ENCODE assay signal across 11 cellular contexts in genomic region chr1:228007054-228007800, GRCh38. TPM values are rescaled to one million over a fixed set of nuclear protein-coding genes. Genes with fewer than 3 reads are reported as not detected.
DNase-seq lines count a peak whose midpoint lies in the region; ATAC-seq and TF ChIP-seq lines count a peak whose summit lies in the region.
"Had no signal": no experiment of that assay in that cellular context is flagged by ENCODE, and none has a peak within 500 bp of the region (broad histone marks: within the 10 kb centered on the region; RNA-seq: fewer than 3 reads in every experiment).

No MANE protein-coding gene starts in this region.

- peak overlapping the region; percentile 75 for H3K4me2 ChIP-seq in HCT116 (ENCODE audit: low read length)

- H4K20me1 ChIP-seq in HCT116 (ENCODE audit: insufficient read depth), result no peaks in the 10 kb centered on the region

- H3K4me3 ChIP-seq in A673 (ENCODE audit: low read depth, low read length, poor library complexity, severe bottlenecking), result no peak overlapping the region
- peak overlapping the region; percentile 28 to 57 for H3K4me3 ChIP-seq in HCT116 (replicated peaks in 1 of 2; ENCODE audit: low read depth in 1 of 2, low read length in 2 of 2)
- H3K4me3 ChIP-seq in CD4-positive, alpha-beta memory T cell (ENCODE audit: low read length in 2 of 2), result no peak overlapping the region
- H3K4me3 ChIP-seq: transverse colon had no signal

- H3K4me1 ChIP-seq in A673 (ENCODE audit: insufficient read depth, low read length, poor library complexity, severe bottlenecking), result no peaks in the 10 kb centered on the region
- H3K4me1 ChIP-seq in HCT116 (ENCODE audit: control insufficient read depth in 1 of 2, insufficient read depth in 2 of 2, low read length in 2 of 2), result peaks cover 0 to 5% of the 10 kb centered on the region in 2 experiments; a peak in 1 of 4 replicates
- peaks cover 14% of the 10 kb centered on the region for H3K4me1 ChIP-seq in CD4-positive, alpha-beta memory T cell (ENCODE audit: insufficient read depth, low read length)

- TF ChIP-seq CTCF in A673 (conservative IDR thresholded peaks at IDR 0.05; ENCODE audit: low read depth, low read length) (no peak), HCT116 (IDR thresholded peaks at IDR 0.05 in 2 of 3, conservative IDR thresholded peaks at IDR 0.05 in 1 of 3; ENCODE audit: borderline replicate concordance in 1 of 3, insufficient read depth in 1 of 3, low read depth in 2 of 3, low read length in 2 of 3) (no peak)

- TF ChIP-seq RAD21 in HCT116 (IDR thresholded peaks at IDR 0.05; ENCODE audit: low read depth), result no peak

- no peaks in the 10 kb centered on the region for H3K9me2 ChIP-seq in HCT116 (ENCODE audit: insufficient read depth)

- DNase-seq in A673 (ENCODE audit: low spot score), result peak; percentile 31
- no peak for DNase-seq in HCT116 (ENCODE audit: low read depth, low spot score)
- DNase-seq in central memory CD8-positive, alpha-beta T cell (ENCODE audit: low spot score in 2 of 2), result peak in 1 of 2 donors; percentile 3
- DNase-seq in naive B cell, result no peak
- DNase-seq in CD4-positive, alpha-beta memory T cell, result no peak
- no peak for DNase-seq in NK-92 treated with Interleukin-12 subunit alpha and Interleukin-12 subunit beta, amount 100 ng/mL, for 24 hours (lab: John Stamatoyannopoulos, UW)
- DNase-seq: COR-L47, transverse colon had no signal

- no peaks in the 10 kb centered on the region for H3K9me3 ChIP-seq in A673 (ENCODE audit: low read depth, low read length, poor library complexity, severe bottlenecking)
- H3K9me3 ChIP-seq in HCT116 (ENCODE audit: control insufficient read depth in 1 of 2, insufficient read depth in 1 of 2, low read depth in 1 of 2, low read length in 2 of 2), result no peaks in the 10 kb centered on the region
- H3K9me3 ChIP-seq in CD4-positive, alpha-beta memory T cell (ENCODE audit: control insufficient read depth in 1 of 2, low read length in 2 of 2), result no peaks in the 10 kb centered on the region
- H3K9me3 ChIP-seq: transverse colon had no signal

- CTCF ChIA-PET in A673 (lab: Charles Lee) (interaction anchor here (0.7 kb wide), 1 partner anchor 472 kb away, joined by 3 read pairs; no protein-coding TSS in a partner anchor), HCT116 (lab: Charles Lee) (no interaction called here)
- CTCF ChIA-PET in CD4-positive, alpha-beta memory T cell (lab: Charles Lee; ENCODE audit: partially characterized antibody), result no interaction called here

- H3K27ac Mint-ChIP-seq in central memory CD8-positive, alpha-beta T cell (ENCODE audit: low read depth), result no peak overlapping the region
- no peak overlapping the region for H3K27ac Mint-ChIP-seq in naive B cell
- no peak overlapping the region for H3K27ac Mint-ChIP-seq in CD4-positive, alpha-beta memory T cell

- no peak overlapping the region for H3K27ac ChIP-seq in A673 (ENCODE audit: low read depth, low read length, poor library complexity, severe bottlenecking)
- no peak overlapping the region for H3K27ac ChIP-seq in HCT116 (ENCODE audit: low read depth, low read length)
- no peak overlapping the region for H3K27ac ChIP-seq in CD4-positive, alpha-beta memory T cell (ENCODE audit: low read depth, low read length)
- H3K27ac ChIP-seq: transverse colon had no signal

- H3K79me2 ChIP-seq in HCT116 (ENCODE audit: insufficient read depth, low read length), result no peaks in the 10 kb centered on the region

- peak overlapping the region; percentile 7 for H3K4me3 Mint-ChIP-seq in central memory CD8-positive, alpha-beta T cell
- H3K4me3 Mint-ChIP-seq in naive B cell, result peak overlapping the region in 7 of 8 donors; percentile 20 to 84 (median 56)
- H3K4me3 Mint-ChIP-seq in CD4-positive, alpha-beta memory T cell, result peak overlapping the region in 1 of 8 donors; percentile 46

- TF ChIP-seq POLR2A in HCT116 (IDR thresholded peaks at IDR 0.05; ENCODE audit: borderline replicate concordance, extremely low read depth, insufficient read depth, insufficient read length), result no peak

- POLR2A ChIA-PET in A673 (lab: Charles Lee; ENCODE audit: low non-redundant PET) (no interaction called here), HCT116 (lab: Charles Lee) (interaction anchor here (1.2 kb wide), 1 partner anchor 10 kb away, joined by 3 read pairs; no protein-coding TSS in a partner anchor)
- POLR2A ChIA-PET in CD4-positive, alpha-beta memory T cell (lab: Charles Lee; ENCODE audit: partially characterized antibody), result no interaction called here

- peaks cover 1% of the 10 kb centered on the region for H3K36me3 Mint-ChIP-seq in central memory CD8-positive, alpha-beta T cell (ENCODE audit: insufficient read depth)
- H3K36me3 Mint-ChIP-seq in naive B cell, result no peaks in the 10 kb centered on the region
- no peaks in the 10 kb centered on the region for H3K36me3 Mint-ChIP-seq in CD4-positive, alpha-beta memory T cell

- BruUV-seq in A673 (replicated peaks; lab: Mats Ljungman, UMichigan) (no TSS peak), HCT116 (replicated peaks; lab: Mats Ljungman, UMichigan) (no TSS peak)

- peaks cover 12% of the 10 kb centered on the region for H3K4me1 Mint-ChIP-seq in central memory CD8-positive, alpha-beta T cell
- peaks cover 36 to 41% (median 37%) of the 10 kb centered on the region in 3 donors for H3K4me1 Mint-ChIP-seq in naive B cell
- peaks cover 5 to 22% (median 9%) of the 10 kb centered on the region in 4 donors for H3K4me1 Mint-ChIP-seq in CD4-positive, alpha-beta memory T cell

- H3K9me3 Mint-ChIP-seq in central memory CD8-positive, alpha-beta T cell, result no peaks in the 10 kb centered on the region
- peaks cover 0 to 3% (median 0%) of the 10 kb centered on the region in 7 donors for H3K9me3 Mint-ChIP-seq in naive B cell
- H3K9me3 Mint-ChIP-seq in CD4-positive, alpha-beta memory T cell, result no peaks in the 10 kb centered on the region

- H3K36me3 ChIP-seq in A673 (ENCODE audit: insufficient read depth, low read length, poor library complexity, severe bottlenecking) (no peaks in the 10 kb centered on the region), HCT116 (ENCODE audit: control insufficient read depth in 1 of 2, insufficient read depth in 2 of 2, low read length in 2 of 2) (no peaks in the 10 kb centered on the region)
- no peaks in the 10 kb centered on the region for H3K36me3 ChIP-seq in CD4-positive, alpha-beta memory T cell (ENCODE audit: insufficient read depth, low read length)
- H3K36me3 ChIP-seq: transverse colon had no signal

- H3K27me3 ChIP-seq in A673 (replicated peaks; ENCODE audit: insufficient read depth, low read depth, low read length, poor library complexity) (peaks cover 94% of the 10 kb centered on the region), HCT116 (ENCODE audit: insufficient read depth, low read length) (no peaks in the 10 kb centered on the region)
- peaks cover 28% of the 10 kb centered on the region for H3K27me3 ChIP-seq in CD4-positive, alpha-beta memory T cell (ENCODE audit: insufficient read depth, low read length)

- H2AFZ ChIP-seq in HCT116 (ENCODE audit: low read depth, low read length, poor library complexity, severe bottlenecking), result peak overlapping the region; percentile 35

- H3K27me3 Mint-ChIP-seq in central memory CD8-positive, alpha-beta T cell, result peaks cover 82% of the 10 kb centered on the region
- H3K27me3 Mint-ChIP-seq in naive B cell, result peaks cover 24 to 84% (median 72%) of the 10 kb centered on the region in 3 donors
- H3K27me3 Mint-ChIP-seq in CD4-positive, alpha-beta memory T cell, result peaks cover 35 to 51% of the 10 kb centered on the region in 2 donors

- intact Hi-C loops in A673 (cut with micrococcal nuclease; ENCODE audit: unreplicated experiment), result no loop called here
- intact Hi-C loops in HCT116 (cut with micrococcal nuclease), result no loop called here
- intact Hi-C loops in CD4-positive, alpha-beta memory T cell (cut with micrococcal nuclease), result no loop called here

- RAD21 ChIA-PET in HCT116 (lab: Charles Lee; ENCODE audit: low non-redundant PET in 1 of 2, low total read pairs in 2 of 2, uncharacterized antibody in 2 of 2, unreplicated experiment in 2 of 2), result interaction anchor here in 1 of 2 experiments (0.7 kb wide), 1 partner anchor 93 kb away, joined by 3 read pairs; no protein-coding TSS in a partner anchor

- H3K9ac ChIP-seq in HCT116 (ENCODE audit: low read length), result peak overlapping the region; percentile 52

- no peak for ATAC-seq in HCT116
- no peak for ATAC-seq in central memory CD8-positive, alpha-beta T cell (replicated peaks; ENCODE audit: extremely low read depth, poor library complexity, severe bottlenecking)
- ATAC-seq in naive B cell (ENCODE audit: low read depth in 2 of 2), result no peak
- ATAC-seq in HG03175 (IDR thresholded peaks at IDR 0.05; ENCODE audit: unreplicated experiment), result no peak
- no peak for ATAC-seq in HG03378 (IDR thresholded peaks at IDR 0.05; ENCODE audit: unreplicated experiment)

TF ChIP-seq in HCT116, 20 proteins besides CTCF, POLR2A, EP300 and RAD21 (continues in another document):
- TF ChIP-seq CBX3 (IDR thresholded peaks at IDR 0.05; ENCODE audit: low read depth) (no peak), EGR1 (IDR thresholded peaks at IDR 0.05; ENCODE audit: low read depth) (no peak), CEBPB (IDR thresholded peaks at IDR 0.05; ENCODE audit: low read depth) (no peak), YY1 (IDR thresholded peaks at IDR 0.05; ENCODE audit: extremely low read depth, insufficient replicate concordance, low read depth, low read length) (no peak), JUND (IDR thresholded peaks at IDR 0.05) (no peak), ZFX (IDR thresholded peaks at IDR 0.05) (no peak), SP1 (IDR thresholded peaks at IDR 0.05; ENCODE audit: low read depth) (no peak), SRF (IDR thresholded peaks at IDR 0.05; ENCODE audit: low read depth) (no peak), SIN3A (IDR thresholded peaks at IDR 0.05; ENCODE audit: low read depth) (no peak), ATF3 (IDR thresholded peaks at IDR 0.05) (no peak), EZH2phosphoT487 (IDR thresholded peaks at IDR 0.05; ENCODE audit: borderline replicate concordance) (no peak)
- TF ChIP-seq, protein P1, sequence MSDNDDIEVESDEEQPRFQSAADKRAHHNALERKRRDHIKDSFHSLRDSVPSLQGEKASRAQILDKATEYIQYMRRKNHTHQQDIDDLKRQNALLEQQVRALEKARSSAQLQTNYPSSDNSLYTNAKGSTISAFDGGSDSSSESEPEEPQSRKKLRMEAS (IDR thresholded peaks at IDR 0.05), result no peak

RNA-seq across cellular contexts. Expression of gene WNT3A, which starts 0.4 kb away (rescaled TPM):
- total RNA-seq in A673 (2021) (not detected in 2 replicates), HCT116 (2021; ENCODE audit: unreplicated experiment) (3.7 TPM)
- polyA plus RNA-seq in HCT116 (2012), result 2.1 and 2.4 TPM in 2 replicates
- polyA plus RNA-seq in naive B cell (ENCODE audit: low read depth in 6 of 6), result not detected
- not detected for total RNA-seq in CD4-positive, alpha-beta memory T cell
- not detected for polyA plus RNA-seq in CD4-positive, alpha-beta memory T cell
- total RNA-seq: fibroblast of villous mesenchyme, transverse colon had no signal

RNA-seq across cellular contexts. Expression of gene WNT9A, which starts 59.5 kb away (rescaled TPM):
- not detected in 2 replicates for total RNA-seq in A673 (2021)
- 5.6 TPM for total RNA-seq in HCT116 (2021; ENCODE audit: unreplicated experiment)
- polyA plus RNA-seq in HCT116 (2012), result 4.5 and 6.5 TPM in 2 replicates
- not detected for polyA plus RNA-seq in naive B cell (ENCODE audit: low read depth in 6 of 6)
- under 1 TPM; 0.08 to 0.15 TPM for total RNA-seq in CD4-positive, alpha-beta memory T cell
- under 1 TPM in 1 of 2 donors, not detected in 1; 0.08 TPM for polyA plus RNA-seq in CD4-positive, alpha-beta memory T cell

Comparison
In these comparisons a context has a peak if more than half of its experiments do, and no peak if none do; other contexts are left out.
1. H3K4me3 ChIP-seq: peak in HCT116 (2 of 2); none in A673 (single experiment) and CD4-positive, alpha-beta memory T cell (0 of 2).